In genomic region chr12:53221203-53222076, GRCh38 we compare ENCODE assay signal across 8 cellular contexts. TPM values are rescaled to one million over a fixed set of nuclear protein-coding genes. Genes with fewer than 3 reads are reported as not detected.
DNase-seq lines count a peak whose midpoint lies in the region; ATAC-seq and TF ChIP-seq lines count a peak whose summit lies in the region.

No MANE protein-coding gene starts in this region.

- no peaks in the 10 kb centered on the region for H3K36me3 ChIP-seq in mucosa of rectum (ENCODE audit: control insufficient read depth in 2 of 2, insufficient read depth in 2 of 2, low read length in 2 of 2)
- H3K36me3 ChIP-seq in upper lobe of right lung, result no peaks in the 10 kb centered on the region

- CTCF ChIA-PET in activated CD8-positive, alpha-beta T cell treated with anti-CD3 and anti-CD28 coated beads, Interleukin-2, amount 10 ng/mL, durations not matched to agents 7 days and 5 days (lab: Charles Lee), result interaction anchor here (1.0 to 15.1 kb wide), 6 partner anchors 10 to 48 kb away, joined by 4 to 401 read pairs (median 14); partner anchors contain the start of genes ESPL1 and ITGB7

- H3K4me3 ChIP-seq in mucosa of rectum (ENCODE audit: low read length in 2 of 2) (peak overlapping the region; percentile 69 to 84), upper lobe of right lung (peak overlapping the region; percentile 79)

- ATAC-seq in GM21723 (IDR thresholded peaks at IDR 0.05; ENCODE audit: unreplicated experiment), result peak; percentile 31
- peak; percentile 28 for ATAC-seq in activated CD8-positive, alpha-beta T cell treated with anti-CD3 and anti-CD28 coated beads, Interleukin-2, amount 10 ng/mL, durations not matched to agents 7 days and 5 days
- ATAC-seq in esophagus mucosa, result peak; percentile 41
- ATAC-seq in upper lobe of right lung, result peak; percentile 67

- POLR2A ChIA-PET in activated CD8-positive, alpha-beta T cell treated with anti-CD3 and anti-CD28 coated beads, Interleukin-2, amount 10 ng/mL, durations not matched to agents 7 days and 5 days (lab: Charles Lee), result interaction anchor here (1.0 to 9.6 kb wide), 6 partner anchors 8 to 100 kb away, joined by 3 to 88 read pairs (median 9); partner anchors contain the start of genes AAAS, ESPL1 and ITGB7

- no peaks in the 10 kb centered on the region for H3K9me3 Mint-ChIP-seq in activated CD8-positive, alpha-beta T cell treated with anti-CD3 and anti-CD28 coated beads, Interleukin-2, amount 10 ng/mL, durations not matched to agents 7 days and 5 days (ENCODE audit: insufficient read depth)

- H3K4me1 Mint-ChIP-seq in activated CD8-positive, alpha-beta T cell treated with anti-CD3 and anti-CD28 coated beads, Interleukin-2, amount 10 ng/mL, durations not matched to agents 7 days and 5 days (ENCODE audit: low read depth), result peaks cover 74% of the 10 kb centered on the region

- H3K27me3 Mint-ChIP-seq in activated CD8-positive, alpha-beta T cell treated with anti-CD3 and anti-CD28 coated beads, Interleukin-2, amount 10 ng/mL, durations not matched to agents 7 days and 5 days (ENCODE audit: low read depth), result no peaks in the 10 kb centered on the region

- no peaks in the 10 kb centered on the region for H3K9me3 ChIP-seq in mucosa of rectum (ENCODE audit: control insufficient read depth in 2 of 2, low read length in 2 of 2)
- H3K9me3 ChIP-seq in upper lobe of right lung, result no peaks in the 10 kb centered on the region

- intact Hi-C loops in upper lobe of right lung (cut with DNase I), result no loop called here

- peaks cover 30% of the 10 kb centered on the region for H3K36me3 Mint-ChIP-seq in activated CD8-positive, alpha-beta T cell treated with anti-CD3 and anti-CD28 coated beads, Interleukin-2, amount 10 ng/mL, durations not matched to agents 7 days and 5 days (ENCODE audit: low read depth)

- H3K27ac ChIP-seq in mucosa of rectum (ENCODE audit: low read depth in 2 of 2, low read length in 2 of 2) (peak overlapping the region; percentile 99 to 100), upper lobe of right lung (peak overlapping the region; percentile 99)

- no peak for TF ChIP-seq CTCF in upper lobe of right lung (IDR thresholded peaks at IDR 0.05)

- H3K9ac ChIP-seq in mucosa of rectum (ENCODE audit: low read depth in 1 of 2, low read length in 2 of 2), result peak overlapping the region; percentile 91 to 100

- H3K27me3 ChIP-seq in mucosa of rectum (ENCODE audit: control insufficient read depth in 2 of 2, insufficient read depth in 2 of 2, low read length in 2 of 2) (no peaks in the 10 kb centered on the region), upper lobe of right lung (no peaks in the 10 kb centered on the region)

- DNase-seq in DMS79 treated with DMSO at 0.1 percent for 48 hours (lab: John Stamatoyannopoulos, UW) (peak; percentile 44), DMS79 (lab: John Stamatoyannopoulos, UW) (no peak), M059J (ENCODE audit: low read depth) (peak; percentile 79), upper lobe of right lung (peak; percentile 92)
- peak; percentile 62 for DNase-seq in activated CD8-positive, alpha-beta T cell treated with anti-CD3 and anti-CD28 coated beads, Interleukin-2, amount 10 ng/mL, durations not matched to agents 7 days and 5 days

- H3K4me1 ChIP-seq in mucosa of rectum (ENCODE audit: control insufficient read depth in 2 of 2, insufficient read depth in 2 of 2, low read length in 2 of 2), result peaks cover 58 to 60% of the 10 kb centered on the region in 2 donors
- peaks cover 61% of the 10 kb centered on the region for H3K4me1 ChIP-seq in upper lobe of right lung

- H3K27ac Mint-ChIP-seq in activated CD8-positive, alpha-beta T cell treated with anti-CD3 and anti-CD28 coated beads, Interleukin-2, amount 10 ng/mL, durations not matched to agents 7 days and 5 days, result peak overlapping the region; percentile 92

- peak overlapping the region; percentile 97 for H3K4me3 Mint-ChIP-seq in activated CD8-positive, alpha-beta T cell treated with anti-CD3 and anti-CD28 coated beads, Interleukin-2, amount 10 ng/mL, durations not matched to agents 7 days and 5 days

RNA-seq across cellular contexts. Expression of gene RARG, which starts 10.6 kb away (rescaled TPM):
- 16.7 and 22.1 TPM in 2 replicates for total RNA-seq in M059J (2014; rRNA removed; shearing (Covaris generic))
- total RNA-seq in activated CD8-positive, alpha-beta T cell treated with anti-CD3 and anti-CD28 coated beads, Interleukin-2, amount 10 ng/mL, durations not matched to agents 7 days and 5 days, result 10 to 100 TPM; 44.1 to 45.9 TPM
- 168 TPM for total RNA-seq in esophagus mucosa
- total RNA-seq in upper lobe of right lung, result 23.8 TPM

RNA-seq across cellular contexts. Expression of gene ITGB7, which starts 14.4 kb away (rescaled TPM):
- not detected in 2 replicates for total RNA-seq in M059J (2014; rRNA removed; shearing (Covaris generic))
- total RNA-seq in activated CD8-positive, alpha-beta T cell treated with anti-CD3 and anti-CD28 coated beads, Interleukin-2, amount 10 ng/mL, durations not matched to agents 7 days and 5 days, result 100 to 1,000 TPM; 500 to 503 TPM
- total RNA-seq in esophagus mucosa (7.0 TPM), upper lobe of right lung (7.7 TPM)

RNA-seq across cellular contexts. Expression of gene CSAD, which starts 40.7 kb away (rescaled TPM):
- total RNA-seq in M059J (2014; rRNA removed; shearing (Covaris generic)), result 0.89 and 2.6 TPM in 2 replicates
- total RNA-seq in activated CD8-positive, alpha-beta T cell treated with anti-CD3 and anti-CD28 coated beads, Interleukin-2, amount 10 ng/mL, durations not matched to agents 7 days and 5 days, result 10 to 100 TPM; 15.7 to 17.0 TPM
- 17.1 TPM for total RNA-seq in esophagus mucosa
- total RNA-seq in upper lobe of right lung, result 41.7 TPM

RNA-seq across cellular contexts. Expression of gene ZNF740, which starts 40.9 kb away (rescaled TPM):
- 9.5 and 11.7 TPM in 2 replicates for total RNA-seq in M059J (2014; rRNA removed; shearing (Covaris generic))
- total RNA-seq in activated CD8-positive, alpha-beta T cell treated with anti-CD3 and anti-CD28 coated beads, Interleukin-2, amount 10 ng/mL, durations not matched to agents 7 days and 5 days, result 10 to 100 TPM; 28.2 to 31.4 TPM
- 19.6 TPM for total RNA-seq in esophagus mucosa
- 46.8 TPM for total RNA-seq in upper lobe of right lung

RNA-seq across cellular contexts. Expression of gene ESPL1, which starts 46.7 kb away (rescaled TPM):
- 2.9 and 9.0 TPM in 2 replicates for total RNA-seq in M059J (2014; rRNA removed; shearing (Covaris generic))
- 100 to 1,000 TPM; 126 TPM for total RNA-seq in activated CD8-positive, alpha-beta T cell treated with anti-CD3 and anti-CD28 coated beads, Interleukin-2, amount 10 ng/mL, durations not matched to agents 7 days and 5 days
- total RNA-seq in esophagus mucosa (33.8 TPM), upper lobe of right lung (0.35 TPM)

Comparison
In these comparisons a context has a peak if more than half of its experiments do, and no peak if none do; other contexts are left out.
1. RNA of gene ITGB7, which starts 14.4 kb away (total RNA-seq): 500 to 503 TPM in activated CD8-positive, alpha-beta T cell treated with anti-CD3 and anti-CD28 coated beads, Interleukin-2, amount 10 ng/mL, durations not matched to agents 7 days and 5 days; 7.7 TPM in upper lobe of right lung (single experiment), 7.0 TPM in esophagus mucosa (single experiment) and not detected in M059J; every median in the first group is over 10 times any median in the second.
2. Peak in every context shown above with its lines, with median percentiles within 50 percentile points of each other: ATAC-seq.